Comparison of ENCODE assay signal across 1 cellular context in genomic region chr20:62900052-62900691, GRCh38.
TF ChIP-seq lines count a peak whose summit lies in the region.

No MANE protein-coding gene starts in this region.

TF ChIP-seq in K562, 482 proteins besides CTCF, POLR2A, EP300 and RAD21 (continues in another document):
- TF ChIP-seq RCOR1 (IDR thresholded peaks at IDR 0.05; ENCODE audit: borderline replicate concordance in 1 of 2, low read depth in 2 of 2, low read length in 2 of 2), result peak in 1 of 2 experiments; percentile 19; a peak in 1 of 4 replicates
- no peak for TF ChIP-seq DACH1 (IDR thresholded peaks at IDR 0.05; ENCODE audit: partially characterized antibody)
- TF ChIP-seq, protein P1, sequence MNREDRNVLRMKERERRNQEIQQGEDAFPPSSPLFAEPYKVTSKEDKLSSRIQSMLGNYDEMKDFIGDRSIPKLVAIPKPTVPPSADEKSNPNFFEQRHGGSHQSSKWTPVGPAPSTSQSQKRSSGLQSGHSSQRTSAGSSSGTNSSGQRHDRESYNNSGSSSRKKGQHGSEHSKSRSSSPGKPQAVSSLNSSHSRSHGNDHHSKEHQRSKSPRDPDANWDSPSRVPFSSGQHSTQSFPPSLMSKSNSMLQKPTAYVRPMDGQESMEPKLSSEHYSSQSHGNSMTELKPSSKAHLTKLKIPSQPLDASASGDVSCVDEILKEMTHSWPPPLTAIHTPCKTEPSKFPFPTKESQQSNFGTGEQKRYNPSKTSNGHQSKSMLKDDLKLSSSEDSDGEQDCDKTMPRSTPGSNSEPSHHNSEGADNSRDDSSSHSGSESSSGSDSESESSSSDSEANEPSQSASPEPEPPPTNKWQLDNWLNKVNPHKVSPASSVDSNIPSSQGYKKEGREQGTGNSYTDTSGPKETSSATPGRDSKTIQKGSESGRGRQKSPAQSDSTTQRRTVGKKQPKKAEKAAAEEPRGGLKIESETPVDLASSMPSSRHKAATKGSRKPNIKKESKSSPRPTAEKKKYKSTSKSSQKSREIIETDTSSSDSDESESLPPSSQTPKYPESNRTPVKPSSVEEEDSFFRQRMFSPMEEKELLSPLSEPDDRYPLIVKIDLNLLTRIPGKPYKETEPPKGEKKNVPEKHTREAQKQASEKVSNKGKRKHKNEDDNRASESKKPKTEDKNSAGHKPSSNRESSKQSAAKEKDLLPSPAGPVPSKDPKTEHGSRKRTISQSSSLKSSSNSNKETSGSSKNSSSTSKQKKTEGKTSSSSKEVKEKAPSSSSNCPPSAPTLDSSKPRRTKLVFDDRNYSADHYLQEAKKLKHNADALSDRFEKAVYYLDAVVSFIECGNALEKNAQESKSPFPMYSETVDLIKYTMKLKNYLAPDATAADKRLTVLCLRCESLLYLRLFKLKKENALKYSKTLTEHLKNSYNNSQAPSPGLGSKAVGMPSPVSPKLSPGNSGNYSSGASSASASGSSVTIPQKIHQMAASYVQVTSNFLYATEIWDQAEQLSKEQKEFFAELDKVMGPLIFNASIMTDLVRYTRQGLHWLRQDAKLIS (CRISPR knock-in tag; IDR thresholded peaks at IDR 0.05), result peak; percentile 76; the same call in 1 of the 2 replicates
- TF ChIP-seq RERE (CRISPR knock-in tag; IDR thresholded peaks at IDR 0.05; ENCODE audit: borderline replicate concordance), result no peak
- TF ChIP-seq EZH2 (IDR thresholded peaks at IDR 0.05; ENCODE audit: borderline replicate concordance, low read depth, low read length), result no peak
- TF ChIP-seq ZNF785 (CRISPR knock-in tag; IDR thresholded peaks at IDR 0.05), result no peak
- peak; percentile 80; the same call in 1 of the 2 replicates for TF ChIP-seq ZNF740 (CRISPR knock-in tag; IDR thresholded peaks at IDR 0.05)
- no peak for TF ChIP-seq ZNF740 (tag; IDR thresholded peaks at IDR 0.05)
- peak; percentile 80 for TF ChIP-seq SMC3 (conservative IDR thresholded peaks at IDR 0.05; ENCODE audit: insufficient read depth, low read depth, low read length)
- no peak; the same call in 1 of the 2 replicates for TF ChIP-seq ZNF431 (CRISPR knock-in tag; IDR thresholded peaks at IDR 0.05)
- TF ChIP-seq ARID2 (IDR thresholded peaks at IDR 0.05), result peak; percentile 36; the same call in 1 of the 2 replicates
- no peak for TF ChIP-seq KLF10 (CRISPR knock-in tag; IDR thresholded peaks at IDR 0.05)
- TF ChIP-seq CREBBP (IDR thresholded peaks at IDR 0.05; ENCODE audit: low read depth, low read length), result no peak
- TF ChIP-seq, protein P2, sequence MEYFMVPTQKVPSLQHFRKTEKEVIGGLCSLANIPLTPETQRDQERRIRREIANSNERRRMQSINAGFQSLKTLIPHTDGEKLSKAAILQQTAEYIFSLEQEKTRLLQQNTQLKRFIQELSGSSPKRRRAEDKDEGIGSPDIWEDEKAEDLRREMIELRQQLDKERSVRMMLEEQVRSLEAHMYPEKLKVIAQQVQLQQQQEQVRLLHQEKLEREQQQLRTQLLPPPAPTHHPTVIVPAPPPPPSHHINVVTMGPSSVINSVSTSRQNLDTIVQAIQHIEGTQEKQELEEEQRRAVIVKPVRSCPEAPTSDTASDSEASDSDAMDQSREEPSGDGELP (CRISPR knock-in tag; IDR thresholded peaks at IDR 0.05; ENCODE audit: borderline replicate concordance), result 0 out of 2 replicates have a peak, but pooled peaks have one; percentile 43
- TF ChIP-seq FOXA1 (IDR thresholded peaks at IDR 0.05; ENCODE audit: borderline replicate concordance), result no peak
- TF ChIP-seq, protein P3, sequence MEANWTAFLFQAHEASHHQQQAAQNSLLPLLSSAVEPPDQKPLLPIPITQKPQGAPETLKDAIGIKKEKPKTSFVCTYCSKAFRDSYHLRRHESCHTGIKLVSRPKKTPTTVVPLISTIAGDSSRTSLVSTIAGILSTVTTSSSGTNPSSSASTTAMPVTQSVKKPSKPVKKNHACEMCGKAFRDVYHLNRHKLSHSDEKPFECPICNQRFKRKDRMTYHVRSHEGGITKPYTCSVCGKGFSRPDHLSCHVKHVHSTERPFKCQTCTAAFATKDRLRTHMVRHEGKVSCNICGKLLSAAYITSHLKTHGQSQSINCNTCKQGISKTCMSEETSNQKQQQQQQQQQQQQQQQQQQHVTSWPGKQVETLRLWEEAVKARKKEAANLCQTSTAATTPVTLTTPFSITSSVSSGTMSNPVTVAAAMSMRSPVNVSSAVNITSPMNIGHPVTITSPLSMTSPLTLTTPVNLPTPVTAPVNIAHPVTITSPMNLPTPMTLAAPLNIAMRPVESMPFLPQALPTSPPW (CRISPR knock-in tag; IDR thresholded peaks at IDR 0.05), result peak; percentile 38; the same call in 1 of the 2 replicates
- no peak for TF ChIP-seq ZNF24 (IDR thresholded peaks at IDR 0.05)
- TF ChIP-seq STAG1 (CRISPR knock-in tag; IDR thresholded peaks at IDR 0.05; ENCODE audit: borderline replicate concordance), result no peak; the same call in 1 of the 2 replicates
- no peak for TF ChIP-seq IFI16 (CRISPR knock-in tag; IDR thresholded peaks at IDR 0.05)
- TF ChIP-seq HDGF (IDR thresholded peaks at IDR 0.05), result 0 out of 2 replicates have a peak, but pooled peaks have one; percentile 31
- no peak for TF ChIP-seq RUNX1 (IDR thresholded peaks at IDR 0.05; ENCODE audit: low read depth)
- no peak for TF ChIP-seq TEAD1 (CRISPR knock-in tag; IDR thresholded peaks at IDR 0.05)
- peak; percentile 44; the same call in 1 of the 2 replicates for TF ChIP-seq KAT7 (CRISPR knock-in tag; IDR thresholded peaks at IDR 0.05; ENCODE audit: borderline replicate concordance)
- 0 out of 2 replicates have a peak, but pooled peaks have one; percentile 25 for TF ChIP-seq MYC (IDR thresholded peaks at IDR 0.05; ENCODE audit: low read depth, low read length)
- no peak for TF ChIP-seq MYC (CRISPR knock-in tag; IDR thresholded peaks at IDR 0.05; ENCODE audit: borderline replicate concordance, low read depth)
- no peak for TF ChIP-seq NFE2 (IDR thresholded peaks at IDR 0.05; ENCODE audit: low read depth)
- TF ChIP-seq ZNF212 (CRISPR knock-in tag; IDR thresholded peaks at IDR 0.05), result no peak
- TF ChIP-seq ZFX (CRISPR knock-in tag; IDR thresholded peaks at IDR 0.05), result no peak
- TF ChIP-seq POLR2G (IDR thresholded peaks at IDR 0.05; ENCODE audit: low read depth, low read length), result peak; percentile 85
- TF ChIP-seq, protein P4, sequence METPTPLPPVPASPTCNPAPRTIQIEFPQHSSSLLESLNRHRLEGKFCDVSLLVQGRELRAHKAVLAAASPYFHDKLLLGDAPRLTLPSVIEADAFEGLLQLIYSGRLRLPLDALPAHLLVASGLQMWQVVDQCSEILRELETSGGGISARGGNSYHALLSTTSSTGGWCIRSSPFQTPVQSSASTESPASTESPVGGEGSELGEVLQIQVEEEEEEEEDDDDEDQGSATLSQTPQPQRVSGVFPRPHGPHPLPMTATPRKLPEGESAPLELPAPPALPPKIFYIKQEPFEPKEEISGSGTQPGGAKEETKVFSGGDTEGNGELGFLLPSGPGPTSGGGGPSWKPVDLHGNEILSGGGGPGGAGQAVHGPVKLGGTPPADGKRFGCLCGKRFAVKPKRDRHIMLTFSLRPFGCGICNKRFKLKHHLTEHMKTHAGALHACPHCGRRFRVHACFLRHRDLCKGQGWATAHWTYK (CRISPR knock-in tag; IDR thresholded peaks at IDR 0.05), result no peak
- TF ChIP-seq MYNN (IDR thresholded peaks at IDR 0.05), result peak; percentile 39; the same call in 1 of the 2 replicates
- no peak for TF ChIP-seq MYNN (CRISPR knock-in tag; IDR thresholded peaks at IDR 0.05)
- no peak for TF ChIP-seq MBD1 (CRISPR knock-in tag; IDR thresholded peaks at IDR 0.05)
- peak; percentile 44; the same call in 1 of the 2 replicates for TF ChIP-seq TOE1 (IDR thresholded peaks at IDR 0.05; ENCODE audit: borderline replicate concordance)
- no peak for TF ChIP-seq TOE1 (CRISPR knock-in tag; IDR thresholded peaks at IDR 0.05; ENCODE audit: borderline replicate concordance, low read depth)
- peak; percentile 41 for TF ChIP-seq XRCC5 (IDR thresholded peaks at IDR 0.05; ENCODE audit: low read depth, low read length)
- no peak for TF ChIP-seq ZKSCAN3 (CRISPR knock-in tag; IDR thresholded peaks at IDR 0.05)
- no peak for TF ChIP-seq ZBTB33 (CRISPR knock-in tag; IDR thresholded peaks at IDR 0.05)
- no peak for TF ChIP-seq ZNF165 (CRISPR knock-in tag; IDR thresholded peaks at IDR 0.05; ENCODE audit: borderline replicate concordance)
